9 cellular contexts compared by ENCODE assay signal in genomic region chr2:103401621-103402020, GRCh38.
DNase-seq lines count a peak whose midpoint lies in the region; ATAC-seq and TF ChIP-seq lines count a peak whose summit lies in the region.
"Had no signal": no experiment of that assay in that cellular context is flagged by ENCODE, and none has a peak within 500 bp of the region (broad histone marks: within the 10 kb centered on the region; RNA-seq: fewer than 3 reads in every experiment).

No MANE protein-coding gene starts in this region.

- peaks cover 40% of the 10 kb centered on the region for H3K4me1 Mint-ChIP-seq in brain
- H3K4me1 Mint-ChIP-seq: activated CD8-positive, alpha-beta memory T cell treated with anti-CD3 and anti-CD28 coated beads, Interleukin-2, amount 10 ng/mL, durations not matched to agents 7 days and 5 days had no signal

- H3K9me3 ChIP-seq in right atrium auricular region (no peaks in the 10 kb centered on the region), left ventricle myocardium inferior (replicated peaks) (peaks cover 5% of the 10 kb centered on the region)

- H3K4me3 ChIP-seq in right atrium auricular region, result no peak overlapping the region
- no peak overlapping the region for H3K4me3 ChIP-seq in left ventricle myocardium inferior

- TF ChIP-seq POLR2A in GM18505 (IDR thresholded peaks at IDR 0.05; ENCODE audit: borderline replicate concordance, extremely low read depth, insufficient read depth, insufficient read length), result no peak

- DNase-seq in right atrium auricular region (ENCODE audit: low spot score) (peak; percentile 59), left ventricle myocardium inferior (no peak), kidney glomerular epithelial cell (lab: John Stamatoyannopoulos, UW) (peak; percentile 42), HK-2 (ENCODE audit: unreplicated experiment) (no peak)
- DNase-seq: activated CD8-positive, alpha-beta memory T cell treated with anti-CD3 and anti-CD28 coated beads, Interleukin-2, amount 10 ng/mL, durations not matched to agents 7 days and 5 days had no signal

- ATAC-seq in GM18498 (IDR thresholded peaks at IDR 0.05; ENCODE audit: unreplicated experiment) (no peak), GM18861 (IDR thresholded peaks at IDR 0.05; ENCODE audit: unreplicated experiment) (no peak), GM18505 (IDR thresholded peaks at IDR 0.05; ENCODE audit: unreplicated experiment) (no peak)
- ATAC-seq: activated CD8-positive, alpha-beta memory T cell treated with anti-CD3 and anti-CD28 coated beads, Interleukin-2, amount 10 ng/mL, durations not matched to agents 7 days and 5 days had no signal

- H3K27ac ChIP-seq in right atrium auricular region, result no peak overlapping the region
- H3K27ac ChIP-seq in left ventricle myocardium inferior (replicated peaks), result no peak overlapping the region

- H3K27me3 Mint-ChIP-seq in brain, result no peaks in the 10 kb centered on the region
- H3K27me3 Mint-ChIP-seq: activated CD8-positive, alpha-beta memory T cell treated with anti-CD3 and anti-CD28 coated beads, Interleukin-2, amount 10 ng/mL, durations not matched to agents 7 days and 5 days had no signal

- H3K4me1 ChIP-seq in right atrium auricular region, result no peaks in the 10 kb centered on the region
- no peaks in the 10 kb centered on the region for H3K4me1 ChIP-seq in left ventricle myocardium inferior

- TF ChIP-seq CTCF in right atrium auricular region (IDR thresholded peaks at IDR 0.05), result no peak
- no peak for TF ChIP-seq CTCF in left ventricle myocardium inferior (IDR thresholded peaks at IDR 0.05; ENCODE audit: borderline replicate concordance)
- no peak for TF ChIP-seq CTCF in brain (conservative IDR thresholded peaks at IDR 0.05)

- no peaks in the 10 kb centered on the region for H3K36me3 Mint-ChIP-seq in brain
- H3K36me3 Mint-ChIP-seq: activated CD8-positive, alpha-beta memory T cell treated with anti-CD3 and anti-CD28 coated beads, Interleukin-2, amount 10 ng/mL, durations not matched to agents 7 days and 5 days had no signal

- H3K27me3 ChIP-seq in right atrium auricular region (no peaks in the 10 kb centered on the region), left ventricle myocardium inferior (ENCODE audit: low read depth) (no peaks in the 10 kb centered on the region)

- H3K9me3 Mint-ChIP-seq in brain, result peaks cover 0 to 17% (median 0%) of the 10 kb centered on the region in 5 experiments

- peak overlapping the region; percentile 25 to 79 (median 66) for H3K4me3 Mint-ChIP-seq in brain
- H3K4me3 Mint-ChIP-seq: activated CD8-positive, alpha-beta memory T cell treated with anti-CD3 and anti-CD28 coated beads, Interleukin-2, amount 10 ng/mL, durations not matched to agents 7 days and 5 days had no signal

- H3K27ac Mint-ChIP-seq in brain, result peak overlapping the region; percentile 81 to 97 (median 93)
- H3K27ac Mint-ChIP-seq: activated CD8-positive, alpha-beta memory T cell treated with anti-CD3 and anti-CD28 coated beads, Interleukin-2, amount 10 ng/mL, durations not matched to agents 7 days and 5 days had no signal

- intact Hi-C loops in left ventricle myocardium inferior (cut with micrococcal nuclease), result no loop called here

- H3K36me3 ChIP-seq in right atrium auricular region (no peaks in the 10 kb centered on the region), left ventricle myocardium inferior (no peaks in the 10 kb centered on the region)

Comparison
In these comparisons a context has a peak if more than half of its experiments do, and no peak if none do; other contexts are left out.
1. DNase-seq: peak in right atrium auricular region (single experiment) and kidney glomerular epithelial cell (single experiment); none in left ventricle myocardium inferior (single experiment) and HK-2 (single experiment).